Comparison of ENCODE assay signal across 8 cellular contexts in genomic region chr6:24933868-24934401, GRCh38. TPM values are rescaled to one million over a fixed set of nuclear protein-coding genes. Genes with fewer than 3 reads are reported as not detected.
DNase-seq lines count a peak whose midpoint lies in the region; ATAC-seq and TF ChIP-seq lines count a peak whose summit lies in the region.

No MANE protein-coding gene starts in this region.

- TF ChIP-seq RAD21 in liver (IDR thresholded peaks at IDR 0.05): peak; percentile 43 to 66

- H3K9me3 Mint-ChIP-seq in activated T-helper 17 cell treated with anti-CD3 and anti-CD28 coated beads, Interleukin-2, amount 50 U/mL, for 72 hours: no peaks in the 10 kb centered on the region

- peaks cover 0 to 3% (median 3%) of the 10 kb centered on the region in 4 donors for H3K27me3 ChIP-seq in liver (ENCODE audit: control insufficient read depth in 4 of 4, insufficient read depth in 4 of 4, low read length in 3 of 4)
- peaks cover 0 to 45% (median 0%) of the 10 kb centered on the region in 45 donors for H3K27me3 ChIP-seq in dorsolateral prefrontal cortex

- H3K27ac Mint-ChIP-seq in activated T-helper 17 cell treated with anti-CD3 and anti-CD28 coated beads, Interleukin-2, amount 50 U/mL, for 72 hours: peak overlapping the region; percentile 92

- peaks cover 52% of the 10 kb centered on the region for H3K4me1 Mint-ChIP-seq in activated T-helper 17 cell treated with anti-CD3 and anti-CD28 coated beads, Interleukin-2, amount 50 U/mL, for 72 hours

- peaks cover 38% of the 10 kb centered on the region for H3K36me3 Mint-ChIP-seq in activated T-helper 17 cell treated with anti-CD3 and anti-CD28 coated beads, Interleukin-2, amount 50 U/mL, for 72 hours (ENCODE audit: low read depth)

- peak overlapping the region; percentile 93 for H3K4me3 Mint-ChIP-seq in activated T-helper 17 cell treated with anti-CD3 and anti-CD28 coated beads, Interleukin-2, amount 50 U/mL, for 72 hours

- TF ChIP-seq CTCF in liver (IDR thresholded peaks at IDR 0.05; ENCODE audit: low read depth, low read length, missing input control) (peak; percentile 39), dorsolateral prefrontal cortex (IDR thresholded peaks at IDR 0.05 in 54 of 56, conservative IDR thresholded peaks at IDR 0.05 in 2 of 56; ENCODE audit: low read depth in 1 of 56, partially characterized antibody in 56 of 56) (peak in 21 of 56 donors; percentile 12 to 46 (median 26))

- WGBS in liver: 45% methylated on average over 7 of the region's 7 CpGs

- H3K4me3 ChIP-seq in liver (ENCODE audit: low read depth in 1 of 3, low read length in 3 of 3) (no peak overlapping the region), dorsolateral prefrontal cortex (no peak overlapping the region)

- H3K27ac ChIP-seq in KOPT-K1 (ENCODE audit: low read depth, low read length, poor library complexity, severe bottlenecking) (peak overlapping the region; percentile 89), liver (ENCODE audit: low read depth in 1 of 2, low read length in 2 of 2) (no peak overlapping the region), dorsolateral prefrontal cortex (no peak overlapping the region)

- no peak overlapping the region for H3K9ac ChIP-seq in liver (ENCODE audit: low read depth in 1 of 2, low read length in 2 of 2)

- no peaks in the 10 kb centered on the region for H3K4me1 ChIP-seq in liver (ENCODE audit: control insufficient read depth in 4 of 4, insufficient read depth in 4 of 4, low read length in 3 of 4)

- intact Hi-C loops in dorsolateral prefrontal cortex (cut with DNase I): no loop called here

- H3K27me3 Mint-ChIP-seq in activated T-helper 17 cell treated with anti-CD3 and anti-CD28 coated beads, Interleukin-2, amount 50 U/mL, for 72 hours: no peaks in the 10 kb centered on the region

- H3K9me3 ChIP-seq in KOPT-K1 (ENCODE audit: insufficient read depth, low read length, poor library complexity, severe bottlenecking): no peaks in the 10 kb centered on the region
- H3K9me3 ChIP-seq in liver (ENCODE audit: control insufficient read depth in 4 of 4, low read length in 3 of 4): no peaks in the 10 kb centered on the region

- H3K36me3 ChIP-seq in KOPT-K1 (ENCODE audit: insufficient read depth, low read length): no peaks in the 10 kb centered on the region
- no peaks in the 10 kb centered on the region for H3K36me3 ChIP-seq in liver (ENCODE audit: control insufficient read depth in 4 of 4, insufficient read depth in 3 of 4, low read depth in 1 of 4, low read length in 3 of 4)

- DNase-seq in NCI-H1694 (lab: John Stamatoyannopoulos, UW) (peak; percentile 12), NCI-H1694 treated with DMSO at 0.1 percent for 48 hours (lab: John Stamatoyannopoulos, UW) (no peak), dorsolateral prefrontal cortex (no peak)

- no peak for ATAC-seq in activated T-helper 17 cell treated with anti-CD3 and anti-CD28 coated beads, Interleukin-2, amount 50 U/mL, for 72 hours (replicated peaks)
- no peak for ATAC-seq in HG03432 (IDR thresholded peaks at IDR 0.05; ENCODE audit: unreplicated experiment)
- no peak for ATAC-seq in HG03108 (IDR thresholded peaks at IDR 0.05; ENCODE audit: unreplicated experiment)

TF ChIP-seq in liver, 16 proteins besides CTCF, POLR2A, EP300 and RAD21:
- TF ChIP-seq FOXA2 (IDR thresholded peaks at IDR 0.05) (no peak), SP1 (IDR thresholded peaks at IDR 0.05) (no peak), REST (IDR thresholded peaks at IDR 0.05) (no peak), EGR1 (IDR thresholded peaks at IDR 0.05; ENCODE audit: low read depth in 2 of 2) (no peak), ATF3 (IDR thresholded peaks at IDR 0.05) (no peak), YY1 (IDR thresholded peaks at IDR 0.05) (no peak), ZBTB33 (IDR thresholded peaks at IDR 0.05) (no peak), FOXA1 (IDR thresholded peaks at IDR 0.05) (no peak), MAX (IDR thresholded peaks at IDR 0.05) (no peak), GABPA (IDR thresholded peaks at IDR 0.05 in 1 of 2, conservative IDR thresholded peaks at IDR 0.05 in 1 of 2) (no peak), TAF1 (conservative IDR thresholded peaks at IDR 0.05) (no peak)

RNA-seq across cellular contexts. Expression of gene RIPOR2, which starts 1.8 kb away (rescaled TPM):
- 100 to 1,000 TPM in 1 of 2 donors, 10 to 100 TPM in 1; 47.5 to 113 TPM for total RNA-seq in activated T-helper 17 cell treated with anti-CD3 and anti-CD28 coated beads, Interleukin-2, amount 50 U/mL, for 72 hours
- total RNA-seq in liver (10 to 100 TPM in 1 of 2 donors, 1 to 10 TPM in 1; 5.1 to 10.9 TPM), dorsolateral prefrontal cortex (10 to 100 TPM; 14.0 to 57.7 (median 34.7) TPM)
- 1 to 10 TPM; 1.6 to 2.3 TPM for polyA plus RNA-seq in liver
